ENCODE assay signal across 8 cellular contexts in genomic region chr22:38315801-38316339, GRCh38. TPM values are rescaled to one million over a fixed set of nuclear protein-coding genes. Genes with fewer than 3 reads are reported as not detected.
DNase-seq lines count a peak whose midpoint lies in the region; ATAC-seq and TF ChIP-seq lines count a peak whose summit lies in the region.

No MANE protein-coding gene starts in this region.

- DNase-seq in CD8-positive, alpha-beta T cell: peak in 1 of 7 experiments; percentile 19
- DNase-seq in Jurkat, Clone E6-1 (ENCODE audit: low read depth, low spot score): no peak
- peak in 1 of 2 donors; percentile 32 for DNase-seq in memory B cell (ENCODE audit: low spot score in 2 of 2)
- DNase-seq in aorta: no peak
- no peak for DNase-seq in activated effector memory CD4-positive, alpha-beta T cell treated with anti-CD3 and anti-CD28 coated beads, Interleukin-2, amount 50 U/mL, for 16 hours
- DNase-seq in A172 (ENCODE audit: low spot score): no peak

- intact Hi-C loops in CD8-positive, alpha-beta T cell (cut with DNase I, micrococcal nuclease): loop anchor here (2.0 to 5.0 kb wide), 5 partner anchors 37 to 1731 kb away; partner anchors contain the start of genes MAFF (in 2 of the 2) and CBX6 (in 1 of the 2)
- intact Hi-C loops in aorta (cut with DNase I): loop anchor here (2.0 to 10.0 kb wide), 4 partner anchors 43 to 114 kb away; partner anchors contain the start of genes MAFF (in 2 of the 2) and TMEM184B (in 2 of the 2)

- no peaks in the 10 kb centered on the region for H3K27me3 Mint-ChIP-seq in CD8-positive, alpha-beta T cell (ENCODE audit: low read depth)
- H3K27me3 Mint-ChIP-seq in brain: peaks cover 10% of the 10 kb centered on the region
- H3K27me3 Mint-ChIP-seq in memory B cell: no peaks in the 10 kb centered on the region

- H3K9me3 Mint-ChIP-seq in CD8-positive, alpha-beta T cell: no peaks in the 10 kb centered on the region
- no peaks in the 10 kb centered on the region for H3K9me3 Mint-ChIP-seq in brain
- no peaks in the 10 kb centered on the region for H3K9me3 Mint-ChIP-seq in memory B cell

- H3K27ac Mint-ChIP-seq in CD8-positive, alpha-beta T cell: peak overlapping the region; percentile 96
- H3K27ac Mint-ChIP-seq in brain: peak overlapping the region; percentile 97 to 99 (median 99)
- H3K27ac Mint-ChIP-seq in memory B cell: peak overlapping the region; percentile 95

- peak overlapping the region; percentile 88 for H3K4me3 Mint-ChIP-seq in CD8-positive, alpha-beta T cell
- H3K4me3 Mint-ChIP-seq in brain: peak overlapping the region; percentile 91 to 98 (median 96)
- H3K4me3 Mint-ChIP-seq in memory B cell: peak overlapping the region; percentile 83

- CTCF ChIA-PET in CD8-positive, alpha-beta T cell (lab: Charles Lee): no interaction called here

- peak overlapping the region; percentile 44 for H3K4me3 ChIP-seq in CD8-positive, alpha-beta T cell (ENCODE audit: low read depth, low read length)
- peak overlapping the region; percentile 71 for H3K4me3 ChIP-seq in Jurkat, Clone E6-1 (ENCODE audit: low read length)
- peak overlapping the region; percentile 86 to 92 for H3K4me3 ChIP-seq in aorta (ENCODE audit: low read length in 2 of 2)

- peaks cover 43% of the 10 kb centered on the region for H3K4me1 ChIP-seq in CD8-positive, alpha-beta T cell (ENCODE audit: insufficient read depth, low read length)
- peaks cover 0 to 2% of the 10 kb centered on the region in 2 donors for H3K4me1 ChIP-seq in aorta (ENCODE audit: control insufficient read depth in 1 of 2, insufficient read depth in 2 of 2, low read length in 2 of 2)

- peaks cover 56% of the 10 kb centered on the region for H3K4me1 Mint-ChIP-seq in CD8-positive, alpha-beta T cell (ENCODE audit: low read depth)
- peaks cover 71% of the 10 kb centered on the region for H3K4me1 Mint-ChIP-seq in brain
- H3K4me1 Mint-ChIP-seq in memory B cell: peaks cover 52% of the 10 kb centered on the region

- POLR2A ChIA-PET in CD8-positive, alpha-beta T cell (lab: Charles Lee): interaction anchor here (1.3 kb wide), 1 partner anchor 49 kb away, joined by 5 read pairs; no protein-coding TSS in a partner anchor

- ATAC-seq in CD8-positive, alpha-beta T cell: peak; percentile 5
- ATAC-seq in memory B cell (ENCODE audit: low read depth) (no peak), aorta (ENCODE audit: low FRiP score) (no peak), GM21717 (IDR thresholded peaks at IDR 0.05; ENCODE audit: unreplicated experiment) (no peak)

- H3K27ac ChIP-seq in CD8-positive, alpha-beta T cell (ENCODE audit: low read depth, low read length): peak overlapping the region; percentile 78
- H3K27ac ChIP-seq in aorta (ENCODE audit: low read depth in 1 of 2, low read length in 2 of 2): peak overlapping the region; percentile 94 to 95

- peaks cover 10% of the 10 kb centered on the region for H3K36me3 Mint-ChIP-seq in CD8-positive, alpha-beta T cell
- H3K36me3 Mint-ChIP-seq in brain (peaks cover 29% of the 10 kb centered on the region), memory B cell (no peaks in the 10 kb centered on the region)

- H3K36me3 ChIP-seq in CD8-positive, alpha-beta T cell (ENCODE audit: insufficient read depth, low read length): no peaks in the 10 kb centered on the region
- no peaks in the 10 kb centered on the region for H3K36me3 ChIP-seq in aorta (ENCODE audit: control insufficient read depth in 1 of 2, insufficient read depth in 2 of 2, low read length in 1 of 2)

- H3K27me3 ChIP-seq in CD8-positive, alpha-beta T cell (ENCODE audit: insufficient read depth, low read length): no peaks in the 10 kb centered on the region
- no peaks in the 10 kb centered on the region for H3K27me3 ChIP-seq in aorta (ENCODE audit: control insufficient read depth in 1 of 2, insufficient read depth in 2 of 2, low read length in 1 of 2)

- no peaks in the 10 kb centered on the region for H3K9me3 ChIP-seq in CD8-positive, alpha-beta T cell (ENCODE audit: low read length)
- no peaks in the 10 kb centered on the region for H3K9me3 ChIP-seq in aorta (ENCODE audit: control insufficient read depth, low read length)

- TF ChIP-seq CTCF in CD8-positive, alpha-beta T cell (IDR thresholded peaks at IDR 0.05): no peak
- no peak for TF ChIP-seq CTCF in brain (conservative IDR thresholded peaks at IDR 0.05)

- 0 to 1% methylated on average over 13 of the region's 13 CpGs for WGBS in aorta, 2 donors

RNA-seq across cellular contexts. Expression of gene CSNK1E, which starts 1.4 kb away (rescaled TPM):
- total RNA-seq in CD8-positive, alpha-beta T cell: 100 to 1,000 TPM; 172 to 178 TPM
- 125 TPM for polyA plus RNA-seq in Jurkat, Clone E6-1 (2012; ENCODE audit: insufficient read depth, insufficient read length)
- polyA plus RNA-seq in brain (ENCODE audit: insufficient read depth, low read depth, low replicate concordance): 162 TPM
- total RNA-seq in aorta: 100 to 1,000 TPM; 144 to 167 TPM
- polyA plus RNA-seq in aorta: 100 to 1,000 TPM in 1 of 2 donors, 10 to 100 TPM in 1; 37.4 to 160 TPM
- 61.3 and 67.5 TPM in 2 replicates for total RNA-seq in A172 (2014; rRNA removed; shearing (Covaris generic))

RNA-seq across cellular contexts. Expression of gene TMEM184B, which starts 43.1 kb away (rescaled TPM):
- 10 to 100 TPM; 53.0 TPM for total RNA-seq in CD8-positive, alpha-beta T cell
- 18.6 TPM for polyA plus RNA-seq in Jurkat, Clone E6-1 (2012; ENCODE audit: insufficient read depth, insufficient read length)
- polyA plus RNA-seq in brain (ENCODE audit: insufficient read depth, low read depth, low replicate concordance) (97.3 TPM), aorta (10 to 100 TPM; 17.2 to 46.8 TPM)
- 10 to 100 TPM; 96.3 to 96.9 TPM for total RNA-seq in aorta
- total RNA-seq in A172 (2014; rRNA removed; shearing (Covaris generic)): 21.5 and 33.8 TPM in 2 replicates
